ENCODE assay signal across 1 cellular context in genomic region chr13:89900104-89900760, GRCh38.
TF ChIP-seq lines count a peak whose summit lies in the region.

No MANE protein-coding gene starts in this region.

TF ChIP-seq in endothelial cell of umbilical vein, 7 proteins besides CTCF, POLR2A, EP300 and RAD21 (continued from another document):
- TF ChIP-seq, protein P1, sequence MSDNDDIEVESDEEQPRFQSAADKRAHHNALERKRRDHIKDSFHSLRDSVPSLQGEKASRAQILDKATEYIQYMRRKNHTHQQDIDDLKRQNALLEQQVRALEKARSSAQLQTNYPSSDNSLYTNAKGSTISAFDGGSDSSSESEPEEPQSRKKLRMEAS (IDR thresholded peaks at IDR 0.05; ENCODE audit: insufficient read depth, insufficient read length): no peak
- TF ChIP-seq POLR2AphosphoS5 (IDR thresholded peaks at IDR 0.05; ENCODE audit: insufficient read depth, low read depth, low read length): no peak
